ENCODE assay signal across 9 cellular contexts in the genomic region with DNA sequence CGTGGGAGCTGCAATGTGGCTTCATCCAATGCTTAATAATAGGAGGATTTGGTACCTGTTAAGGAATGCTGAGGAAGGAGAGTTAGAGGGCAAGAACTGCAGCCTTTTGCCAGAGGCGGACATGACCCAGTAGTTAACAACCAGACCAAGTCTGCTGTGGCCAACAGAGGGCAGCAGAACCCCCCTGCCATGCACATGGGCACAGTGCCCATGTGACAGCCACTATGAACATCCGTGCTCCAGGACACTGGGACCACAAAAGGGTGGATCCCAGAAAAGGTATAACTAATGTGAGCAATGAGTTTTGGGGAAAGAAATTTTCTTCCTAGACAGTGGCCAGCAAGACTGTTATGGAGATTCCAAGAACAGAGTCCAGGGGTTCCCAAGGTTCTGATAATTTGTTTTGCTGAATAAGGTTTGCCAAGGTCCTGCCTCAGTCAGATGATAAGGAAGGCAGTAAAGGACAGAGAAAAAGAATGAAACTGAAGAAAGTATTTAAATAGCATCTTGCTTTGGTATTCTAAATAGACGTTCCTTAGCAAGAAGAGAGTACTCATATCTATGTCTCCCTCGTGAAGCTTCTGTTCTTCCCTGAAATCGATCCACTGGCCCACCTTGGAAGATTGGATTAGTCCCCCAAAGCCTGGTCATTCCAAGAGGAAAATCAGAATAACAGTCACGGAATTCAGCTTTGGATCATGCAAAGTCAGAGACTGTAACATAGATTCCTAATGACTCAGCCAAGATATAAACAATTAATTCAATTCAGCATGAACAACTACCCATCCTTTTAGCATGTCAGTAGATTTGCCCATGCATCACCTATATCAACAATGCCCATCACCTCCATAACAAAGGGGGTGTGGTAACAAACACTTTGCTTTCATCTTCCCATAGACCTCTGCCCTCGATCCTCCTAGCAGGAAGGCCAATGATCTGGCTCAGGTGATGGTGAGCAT. TPM values are rescaled to one million over a fixed set of nuclear protein-coding genes. Genes with fewer than 3 reads are reported as not detected.
DNase-seq lines count a peak whose midpoint lies in the region; ATAC-seq, FAIRE-seq and TF ChIP-seq lines count a peak whose summit lies in the region.
"Had no signal": no experiment of that assay in that cellular context is flagged by ENCODE, and none has a peak within 500 bp of the region (broad histone marks: within the 10 kb centered on the region; RNA-seq: fewer than 3 reads in every experiment).

No MANE protein-coding gene starts in this region.

- no peak for FAIRE-seq in D721Med (lab: Jason Lieb, UNC)

- DNase-seq in D721Med (ENCODE audit: insufficient read length, low spot score) (no peak), NCI-H69 (lab: John Stamatoyannopoulos, UW) (peak; percentile 52), activated T-cell treated with anti-CD3 and anti-CD28 coated beads for 48 hours (ENCODE audit: low read depth) (peak; percentile 54), fibroblast of the conjunctiva (ENCODE audit: low read depth) (peak; percentile 14), osteocyte (ENCODE audit: extremely low spot score, unreplicated experiment) (no peak), COR-L47 (lab: John Stamatoyannopoulos, UW) (no peak)

- H3K27ac Mint-ChIP-seq in osteocyte (ENCODE audit: unreplicated experiment), result no peak overlapping the region
- H3K27ac Mint-ChIP-seq: T-helper 1 cell treated with Interleukin-12 subunit alpha and Interleukin-12 subunit beta and Interleukin-4 antibody, amounts not matched to agents 30 μg/mL and 1 μg/mL, for 36 hours had no signal

- H3K36me3 Mint-ChIP-seq in osteocyte (ENCODE audit: unreplicated experiment), result no peaks in the 10 kb centered on the region

- TF ChIP-seq CTCF in D721Med (IDR thresholded peaks at IDR 0.05; ENCODE audit: insufficient read depth, missing control alignments), result peak; percentile 65
- peak; percentile 63 for TF ChIP-seq CTCF in osteocyte (IDR thresholded peaks at IDR 0.05)

- no peaks in the 10 kb centered on the region for H3K9me3 Mint-ChIP-seq in osteocyte (ENCODE audit: unreplicated experiment)
- H3K9me3 Mint-ChIP-seq: T-helper 1 cell treated with Interleukin-12 subunit alpha and Interleukin-12 subunit beta and Interleukin-4 antibody, amounts not matched to agents 30 μg/mL and 1 μg/mL, for 36 hours had no signal

- peaks cover 34% of the 10 kb centered on the region for H3K4me1 Mint-ChIP-seq in osteocyte (ENCODE audit: unreplicated experiment)

- peak; percentile 59 for ATAC-seq in GM21515 (IDR thresholded peaks at IDR 0.05; ENCODE audit: unreplicated experiment)
- no peak for ATAC-seq in HG03135 (IDR thresholded peaks at IDR 0.05; ENCODE audit: unreplicated experiment)

- peaks cover 5% of the 10 kb centered on the region for H3K27me3 Mint-ChIP-seq in osteocyte (ENCODE audit: unreplicated experiment)

- H3K4me3 Mint-ChIP-seq in osteocyte (ENCODE audit: unreplicated experiment), result no peak overlapping the region
- H3K4me3 Mint-ChIP-seq: T-helper 1 cell treated with Interleukin-12 subunit alpha and Interleukin-12 subunit beta and Interleukin-4 antibody, amounts not matched to agents 30 μg/mL and 1 μg/mL, for 36 hours had no signal

RNA-seq across cellular contexts. Expression of gene LGI1, which starts 56.0 kb away (rescaled TPM):
- total RNA-seq in osteocyte, result 0.29 TPM in 1 of 2 replicates, not detected in the other

Comparison
In these comparisons a context has a peak if more than half of its experiments do, and no peak if none do; other contexts are left out.
1. DNase-seq: peak in NCI-H69 (single experiment), activated T-cell treated with anti-CD3 and anti-CD28 coated beads for 48 hours (single experiment) and fibroblast of the conjunctiva (single experiment); none in D721Med (single experiment), osteocyte (single experiment) and COR-L47 (single experiment).